ENCODE assay signal across 1 cellular context in the genomic region with DNA sequence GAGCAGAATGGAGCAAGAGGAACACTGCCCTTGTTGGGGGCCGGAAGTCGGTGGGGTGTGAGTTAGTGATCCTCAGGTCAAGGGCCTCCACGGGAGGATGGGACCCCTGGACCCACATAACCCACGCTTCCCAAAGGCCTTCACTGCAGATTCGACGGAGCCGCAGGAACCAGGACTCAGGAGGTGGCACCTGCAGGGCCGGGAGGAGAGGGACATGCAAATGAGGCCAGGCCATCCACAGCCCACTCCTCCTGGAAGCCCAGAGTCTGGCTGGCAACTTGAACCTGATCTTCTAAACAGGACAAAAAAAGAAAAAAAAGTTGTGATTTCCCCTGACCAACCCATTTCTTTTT.
TF ChIP-seq lines count a peak whose summit lies in the region.

No MANE protein-coding gene starts in this region.

TF ChIP-seq in HCT116, 20 proteins besides CTCF, POLR2A, EP300 and RAD21 (continued from another document):
- TF ChIP-seq TCF7L2 (IDR thresholded peaks at IDR 0.05; ENCODE audit: borderline replicate concordance, extremely low read depth, insufficient read depth, insufficient read length) (no peak), FOSL1 (IDR thresholded peaks at IDR 0.05; ENCODE audit: low read depth) (no peak), EZH2 (IDR thresholded peaks at IDR 0.05) (no peak), ZNF274 (IDR thresholded peaks at IDR 0.05; ENCODE audit: low read depth, low read length) (no peak), POLR2AphosphoS5 (IDR thresholded peaks at IDR 0.05; ENCODE audit: low read depth, low read length) (no peak), ZFX (IDR thresholded peaks at IDR 0.05) (no peak), ELF1 (IDR thresholded peaks at IDR 0.05; ENCODE audit: borderline replicate concordance, low read depth) (no peak), SIN3A (IDR thresholded peaks at IDR 0.05; ENCODE audit: low read depth) (no peak), EGR1 (IDR thresholded peaks at IDR 0.05; ENCODE audit: low read depth) (no peak), JUND (IDR thresholded peaks at IDR 0.05) (no peak)
- TF ChIP-seq, protein P1, sequence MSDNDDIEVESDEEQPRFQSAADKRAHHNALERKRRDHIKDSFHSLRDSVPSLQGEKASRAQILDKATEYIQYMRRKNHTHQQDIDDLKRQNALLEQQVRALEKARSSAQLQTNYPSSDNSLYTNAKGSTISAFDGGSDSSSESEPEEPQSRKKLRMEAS (IDR thresholded peaks at IDR 0.05) = no peak
- TF ChIP-seq, protein P2, sequence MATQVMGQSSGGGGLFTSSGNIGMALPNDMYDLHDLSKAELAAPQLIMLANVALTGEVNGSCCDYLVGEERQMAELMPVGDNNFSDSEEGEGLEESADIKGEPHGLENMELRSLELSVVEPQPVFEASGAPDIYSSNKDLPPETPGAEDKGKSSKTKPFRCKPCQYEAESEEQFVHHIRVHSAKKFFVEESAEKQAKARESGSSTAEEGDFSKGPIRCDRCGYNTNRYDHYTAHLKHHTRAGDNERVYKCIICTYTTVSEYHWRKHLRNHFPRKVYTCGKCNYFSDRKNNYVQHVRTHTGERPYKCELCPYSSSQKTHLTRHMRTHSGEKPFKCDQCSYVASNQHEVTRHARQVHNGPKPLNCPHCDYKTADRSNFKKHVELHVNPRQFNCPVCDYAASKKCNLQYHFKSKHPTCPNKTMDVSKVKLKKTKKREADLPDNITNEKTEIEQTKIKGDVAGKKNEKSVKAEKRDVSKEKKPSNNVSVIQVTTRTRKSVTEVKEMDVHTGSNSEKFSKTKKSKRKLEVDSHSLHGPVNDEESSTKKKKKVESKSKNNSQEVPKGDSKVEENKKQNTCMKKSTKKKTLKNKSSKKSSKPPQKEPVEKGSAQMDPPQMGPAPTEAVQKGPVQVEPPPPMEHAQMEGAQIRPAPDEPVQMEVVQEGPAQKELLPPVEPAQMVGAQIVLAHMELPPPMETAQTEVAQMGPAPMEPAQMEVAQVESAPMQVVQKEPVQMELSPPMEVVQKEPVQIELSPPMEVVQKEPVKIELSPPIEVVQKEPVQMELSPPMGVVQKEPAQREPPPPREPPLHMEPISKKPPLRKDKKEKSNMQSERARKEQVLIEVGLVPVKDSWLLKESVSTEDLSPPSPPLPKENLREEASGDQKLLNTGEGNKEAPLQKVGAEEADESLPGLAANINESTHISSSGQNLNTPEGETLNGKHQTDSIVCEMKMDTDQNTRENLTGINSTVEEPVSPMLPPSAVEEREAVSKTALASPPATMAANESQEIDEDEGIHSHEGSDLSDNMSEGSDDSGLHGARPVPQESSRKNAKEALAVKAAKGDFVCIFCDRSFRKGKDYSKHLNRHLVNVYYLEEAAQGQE (IDR thresholded peaks at IDR 0.05; ENCODE audit: low read depth) = no peak
TF ChIP-seq in HCT116: peak in this region for 0.
